Comparison of ENCODE assay signal across 16 cellular contexts in genomic region chr3:141384575-141384974, GRCh38. TPM values are rescaled to one million over a fixed set of nuclear protein-coding genes. Genes with fewer than 3 reads are reported as not detected.
A peak's percentile ranks its signal among the peaks of the same experiment; 100 is the strongest.
DNase-seq lines count a peak whose midpoint lies in the region; ATAC-seq and TF ChIP-seq lines count a peak whose summit lies in the region.
"Had no signal": no experiment of that assay in that cellular context is flagged by ENCODE, and none has a peak within 500 bp of the region (broad histone marks: within the 10 kb centered on the region; RNA-seq: fewer than 3 reads in every experiment).

No MANE protein-coding gene starts in this region.

- H3K4me3 ChIP-seq in HEK293 (ENCODE audit: low read depth, low read length) (no peak overlapping the region), WERI-Rb-1 (ENCODE audit: low read depth, low read length) (no peak overlapping the region)
- H3K4me3 ChIP-seq: ovary had no signal

- H3K4me1 ChIP-seq in HEK293 (ENCODE audit: control insufficient read depth, insufficient read depth, low read length), result peaks cover 4% of the 10 kb centered on the region; the same call in 1 of the 2 replicates

- peaks cover 2% of the 10 kb centered on the region for H3K27me3 Mint-ChIP-seq in glutamatergic neuron (ENCODE audit: unreplicated experiment)

- H3K27ac ChIP-seq in HEK293 (ENCODE audit: extremely low read depth, low read depth, low read length), result no peak overlapping the region
- H3K27ac ChIP-seq in WERI-Rb-1, result peak overlapping the region; percentile 83
- peak overlapping the region; percentile 37 for H3K27ac ChIP-seq in temporal lobe (ENCODE audit: low read depth, low read length)

- H3K27ac Mint-ChIP-seq in glutamatergic neuron (ENCODE audit: unreplicated experiment), result peak overlapping the region; percentile 33
- H3K27ac Mint-ChIP-seq: activated naive CD8-positive, alpha-beta T cell; T-helper 2 cell treated with Interferon-gamma antibody and Interleukin-4, amounts not matched to agents 5 μg/mL and 100 μg/mL, for 36 hours had no signal

- CTCF ChIA-PET in HEK293 (lab: Yijun Ruan, JAX), result interaction anchor here (0.7 to 2.2 kb wide), 4 partner anchors 17 to 1999 kb away, joined by 3 to 17 read pairs (median 3); no protein-coding TSS in a partner anchor

- H3K36me3 ChIP-seq in HEK293 (ENCODE audit: control insufficient read depth in 2 of 2, insufficient read depth in 1 of 2, low read length in 2 of 2) (no peaks in the 10 kb centered on the region), WERI-Rb-1 (no peaks in the 10 kb centered on the region)
- H3K36me3 ChIP-seq: ovary had no signal

- H3K9me3 ChIP-seq in HEK293 (ENCODE audit: control insufficient read depth, insufficient read depth, low read depth, low read length) (no peaks in the 10 kb centered on the region), WERI-Rb-1 (ENCODE audit: severe bottlenecking) (no peaks in the 10 kb centered on the region)
- H3K9me3 ChIP-seq: ovary had no signal

- H3K4me1 Mint-ChIP-seq in glutamatergic neuron (ENCODE audit: low read depth, unreplicated experiment), result peaks cover 32% of the 10 kb centered on the region

- H3K9me3 Mint-ChIP-seq in glutamatergic neuron (ENCODE audit: unreplicated experiment), result peaks cover 3% of the 10 kb centered on the region
- H3K9me3 Mint-ChIP-seq: T-helper 2 cell treated with Interferon-gamma antibody and Interleukin-4, amounts not matched to agents 5 μg/mL and 100 μg/mL, for 36 hours had no signal

- ATAC-seq in HG03135 (IDR thresholded peaks at IDR 0.05; ENCODE audit: unreplicated experiment), result no peak
- ATAC-seq: HCT116, HepG2 had no signal

- H3K36me3 Mint-ChIP-seq in glutamatergic neuron (ENCODE audit: unreplicated experiment), result no peaks in the 10 kb centered on the region
- H3K36me3 Mint-ChIP-seq: activated naive CD8-positive, alpha-beta T cell had no signal

- no peaks in the 10 kb centered on the region for H3K27me3 ChIP-seq in WERI-Rb-1 (ENCODE audit: insufficient read depth, low read depth, severe bottlenecking)
- H3K27me3 ChIP-seq: ovary had no signal

- POLR2A ChIA-PET in HEK293 (lab: Yijun Ruan, JAX), result no interaction called here

- DNase-seq in WERI-Rb-1 (no peak), glutamatergic neuron (no peak), kidney glomerular epithelial cell (lab: John Stamatoyannopoulos, UW) (no peak), NCI-H2029 treated with DMSO at 0.1 percent for 48 hours (lab: John Stamatoyannopoulos, UW) (no peak), NOMO-1 (lab: John Stamatoyannopoulos, UW; ENCODE audit: unreplicated experiment in 2 of 2) (no peak)
- DNase-seq: Calu3, NCI-H1436, OCI-M1, ovary had no signal

- no peak overlapping the region for H3K4me3 Mint-ChIP-seq in glutamatergic neuron (ENCODE audit: unreplicated experiment)
- H3K4me3 Mint-ChIP-seq: activated naive CD8-positive, alpha-beta T cell; T-helper 2 cell treated with Interferon-gamma antibody and Interleukin-4, amounts not matched to agents 5 μg/mL and 100 μg/mL, for 36 hours had no signal

- no peak for TF ChIP-seq CTCF in HEK293 (tag by site-specific recombination; IDR thresholded peaks at IDR 0.05)
- no peak for TF ChIP-seq CTCF in WERI-Rb-1 (IDR thresholded peaks at IDR 0.05; ENCODE audit: low read depth, low read length)
- no peak for TF ChIP-seq CTCF in glutamatergic neuron (IDR thresholded peaks at IDR 0.05; ENCODE audit: partially characterized antibody, unreplicated experiment)

TF ChIP-seq in HEK293, 187 proteins besides CTCF, POLR2A, EP300 and RAD21:
- no peak for TF ChIP-seq ZNF677 (tag by site-specific recombination; IDR thresholded peaks at IDR 0.05)
- TF ChIP-seq ZNF132 (tag by site-specific recombination; IDR thresholded peaks at IDR 0.05; ENCODE audit: borderline replicate concordance), result no peak
- no peak for TF ChIP-seq ZNF26 (tag by site-specific recombination; IDR thresholded peaks at IDR 0.05)
- TF ChIP-seq ZNF629 (tag by site-specific recombination; IDR thresholded peaks at IDR 0.05), result peak; percentile 8; the same call in 1 of the 2 replicates
- TF ChIP-seq ZBTB49 (tag by site-specific recombination; IDR thresholded peaks at IDR 0.05; ENCODE audit: low read depth), result no peak
- TF ChIP-seq ZNF174 (tag by site-specific recombination; IDR thresholded peaks at IDR 0.05), result no peak
- no peak for TF ChIP-seq ZNF398 (tag by site-specific recombination; IDR thresholded peaks at IDR 0.05)

RNA-seq across cellular contexts. Expression of gene ZBTB38, which starts 16.3 kb away (rescaled TPM):
- total RNA-seq in glutamatergic neuron (ENCODE audit: unreplicated experiment) (9.3 TPM), temporal lobe (117 TPM)

Comparison
In these comparisons a context has a peak if more than half of its experiments do, and no peak if none do; other contexts are left out.
1. RNA of gene ZBTB38, which starts 16.3 kb away (total RNA-seq): 117 TPM in temporal lobe (single experiment); 9.3 TPM in glutamatergic neuron (single experiment); every median in the first group is over 10 times any median in the second.